Comparison of ENCODE assay signal across 8 cellular contexts in the genomic region with DNA sequence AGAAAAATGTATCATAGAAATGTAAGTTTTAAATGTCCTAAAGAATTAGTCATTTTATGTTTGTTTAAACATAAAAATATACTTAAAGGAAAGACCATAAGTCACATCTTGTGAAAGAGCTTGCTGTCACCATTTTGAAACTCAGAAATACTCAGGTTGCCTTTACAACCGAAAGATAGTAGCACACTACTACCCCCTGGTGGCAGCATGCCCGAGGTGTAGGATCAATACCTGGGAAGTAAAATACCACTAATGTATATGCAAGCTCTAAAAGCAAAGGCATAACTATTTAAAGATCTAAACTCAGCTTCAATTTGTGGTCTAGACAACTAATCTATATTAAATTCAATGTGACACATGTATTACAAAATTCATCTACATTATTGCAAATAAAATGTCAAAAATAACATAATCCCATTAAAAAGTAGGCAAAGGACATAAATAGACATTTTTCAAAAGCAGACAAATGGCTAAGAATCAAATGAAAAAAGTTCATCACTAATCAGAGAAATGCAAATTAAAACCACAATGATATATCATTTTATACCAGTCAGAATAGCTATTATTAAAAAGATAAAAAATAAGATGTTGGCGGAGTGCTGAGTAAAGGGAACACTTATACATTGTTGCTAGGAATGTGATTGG. TPM values are rescaled to one million over a fixed set of nuclear protein-coding genes. Genes with fewer than 3 reads are reported as not detected.
DNase-seq lines count a peak whose midpoint lies in the region; ATAC-seq, FAIRE-seq and TF ChIP-seq lines count a peak whose summit lies in the region.

No MANE protein-coding gene starts in this region.

- 34 to 36% methylated on average over 3 of the region's 3 CpGs for WGBS in tibial nerve, 2 donors

- TF ChIP-seq CTCF in LNCAP (IDR thresholded peaks at IDR 0.05) (peak; percentile 85), fibroblast of villous mesenchyme (IDR thresholded peaks at IDR 0.05; ENCODE audit: insufficient read depth, low read depth, low read length) (peak; percentile 83), osteocyte (IDR thresholded peaks at IDR 0.05) (peak; percentile 85), tibial nerve (IDR thresholded peaks at IDR 0.05) (peak; percentile 62 to 86 (median 84))

- TF ChIP-seq POLR2A in tibial nerve (IDR thresholded peaks at IDR 0.05), result no peak

- no peaks in the 10 kb centered on the region for H3K27me3 ChIP-seq in tibial nerve

- no peak overlapping the region for H3K27ac ChIP-seq in tibial nerve

- no peaks in the 10 kb centered on the region for H3K36me3 Mint-ChIP-seq in activated T-cell treated with anti-CD3 and anti-CD28 coated beads, Interleukin-2, amount 50 U/mL, for 24 hours (ENCODE audit: low read depth)
- H3K36me3 Mint-ChIP-seq in osteocyte (ENCODE audit: unreplicated experiment), result no peaks in the 10 kb centered on the region

- H3K27me3 Mint-ChIP-seq in activated T-cell treated with anti-CD3 and anti-CD28 coated beads, Interleukin-2, amount 50 U/mL, for 24 hours, result no peaks in the 10 kb centered on the region
- H3K27me3 Mint-ChIP-seq in osteocyte (ENCODE audit: unreplicated experiment), result no peaks in the 10 kb centered on the region

- peak in 1 of 2 donors; percentile 17 for TF ChIP-seq EP300 in tibial nerve (IDR thresholded peaks at IDR 0.05)

- no peaks in the 10 kb centered on the region for H3K9me3 ChIP-seq in tibial nerve

- H3K4me1 ChIP-seq in tibial nerve, result peaks cover 0 to 41% (median 1%) of the 10 kb centered on the region in 4 donors

- H3K4me3 ChIP-seq in fibroblast of villous mesenchyme (ENCODE audit: low read depth, low read length) (no peak overlapping the region), tibial nerve (no peak overlapping the region)

- no peaks in the 10 kb centered on the region for H3K9me3 Mint-ChIP-seq in activated T-cell treated with anti-CD3 and anti-CD28 coated beads, Interleukin-2, amount 50 U/mL, for 24 hours
- no peaks in the 10 kb centered on the region for H3K9me3 Mint-ChIP-seq in osteocyte (ENCODE audit: unreplicated experiment)

- H3K27ac Mint-ChIP-seq in activated T-cell treated with anti-CD3 and anti-CD28 coated beads, Interleukin-2, amount 50 U/mL, for 24 hours, result no peak overlapping the region
- H3K27ac Mint-ChIP-seq in osteocyte (ENCODE audit: unreplicated experiment), result no peak overlapping the region

- H3K4me1 Mint-ChIP-seq in activated T-cell treated with anti-CD3 and anti-CD28 coated beads, Interleukin-2, amount 50 U/mL, for 24 hours (ENCODE audit: low read depth), result peaks cover 5% of the 10 kb centered on the region
- H3K4me1 Mint-ChIP-seq in osteocyte (ENCODE audit: unreplicated experiment), result peaks cover 10% of the 10 kb centered on the region

- peak; percentile 91 for DNase-seq in DMS 273 (lab: John Stamatoyannopoulos, UW; ENCODE audit: unreplicated experiment)
- DNase-seq in RCC 7860 (ENCODE audit: low spot score), result peak; percentile 58
- peak; percentile 89 for DNase-seq in activated T-cell treated with anti-CD3 and anti-CD28 coated beads, Interleukin-2, amount 50 U/mL, for 24 hours
- peak; percentile 72 for DNase-seq in fibroblast of villous mesenchyme (ENCODE audit: low read depth)
- no peak for DNase-seq in osteocyte (ENCODE audit: extremely low spot score, unreplicated experiment)
- DNase-seq in tibial nerve (ENCODE audit: low spot score in 2 of 2), result peak; percentile 59 to 83

- no peaks in the 10 kb centered on the region for H3K36me3 ChIP-seq in tibial nerve

- peak; percentile 91 for ATAC-seq in GM21529 (IDR thresholded peaks at IDR 0.05; ENCODE audit: unreplicated experiment)

- FAIRE-seq in RCC 7860 (lab: Jason Lieb, UNC), result peak; percentile 85

- H3K4me3 Mint-ChIP-seq in activated T-cell treated with anti-CD3 and anti-CD28 coated beads, Interleukin-2, amount 50 U/mL, for 24 hours, result no peak overlapping the region
- no peak overlapping the region for H3K4me3 Mint-ChIP-seq in osteocyte (ENCODE audit: unreplicated experiment)

RNA-seq across cellular contexts. Expression of a gene that starts 47.7 kb away (rescaled TPM):
- 0.86 and 0.97 TPM in 2 replicates for total RNA-seq in fibroblast of villous mesenchyme
- 0.08 and 0.16 TPM in 2 replicates for total RNA-seq in osteocyte
- total RNA-seq in tibial nerve, result 100 to 1,000 TPM in 3 of 4 donors, 10 to 100 TPM in 1; 30.0 to 214 (median 170) TPM

Comparison
In these comparisons a context has a peak if more than half of its experiments do, and no peak if none do; other contexts are left out.
1. RNA of a gene that starts 47.7 kb away (total RNA-seq): 30.0 to 214 TPM in tibial nerve; 0.86 to 0.97 TPM in fibroblast of villous mesenchyme and 0.08 to 0.16 TPM in osteocyte; every median in the first group is over 10 times any median in the second.
2. Peak in every context shown above with its lines, with median percentiles within 50 percentile points of each other: CTCF ChIP-seq.